27 cellular contexts compared by ENCODE assay signal in the genomic region with DNA sequence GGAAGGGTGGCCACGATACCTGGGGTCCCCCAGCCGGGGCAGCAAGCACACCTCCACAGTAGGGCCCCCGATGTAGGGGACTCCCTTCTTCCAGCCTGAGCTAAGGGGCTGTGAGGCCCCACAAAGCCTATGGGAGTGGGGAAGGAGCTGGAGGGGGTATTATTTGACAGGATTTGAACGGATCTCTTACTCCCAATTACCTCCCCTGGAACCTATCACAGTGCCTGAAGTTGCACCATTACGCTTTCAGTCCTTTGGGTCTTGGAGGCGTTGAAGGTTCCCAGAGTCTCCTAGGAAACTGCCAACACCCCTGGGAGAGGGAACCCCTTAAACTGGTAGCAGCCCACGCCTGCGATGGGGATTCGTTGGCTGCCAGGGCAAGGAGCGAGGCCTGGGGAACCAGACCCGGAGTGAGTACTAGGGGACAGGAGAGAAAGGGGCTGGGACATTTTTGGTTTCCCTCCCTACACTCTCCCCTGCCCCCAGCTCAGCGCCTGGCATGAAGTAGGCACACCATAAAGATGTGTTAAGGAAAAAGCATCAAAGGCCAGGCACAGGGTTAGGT. TPM values are rescaled to one million over a fixed set of nuclear protein-coding genes. Genes with fewer than 3 reads are reported as not detected.
A peak's percentile ranks its signal among the peaks of the same experiment; 100 is the strongest.
DNase-seq lines count a peak whose midpoint lies in the region; ATAC-seq and TF ChIP-seq lines count a peak whose summit lies in the region.
"Had no signal": no experiment of that assay in that cellular context is flagged by ENCODE, and none has a peak within 500 bp of the region (broad histone marks: within the 10 kb centered on the region; RNA-seq: fewer than 3 reads in every experiment).

No MANE protein-coding gene starts in this region.

- H3K27me3 ChIP-seq in H9 (ENCODE audit: insufficient read depth, low read length), result no peaks in the 10 kb centered on the region
- H3K27me3 ChIP-seq in Panc1 (ENCODE audit: control insufficient read depth, insufficient read depth, low read length), result peaks cover 5% of the 10 kb centered on the region
- H3K27me3 ChIP-seq in trophoblast cell (ENCODE audit: insufficient read depth, low read length), result peaks cover 30% of the 10 kb centered on the region
- H3K27me3 ChIP-seq in testis, result no peaks in the 10 kb centered on the region

- WGBS in H9 (ENCODE audit: extremely low coverage, insufficient read length, low lambda C conversion rate), result no CpG with 5 or more reads among the region's 12 CpGs
- WGBS in trophoblast cell (ENCODE audit: extremely low coverage, insufficient coverage, insufficient read length), result no CpG with 5 or more reads among the region's 12 CpGs
- 22% methylated on average over 9 to 12 of the region's 12 CpGs for WGBS in testis, 2 donors

- H4K91ac ChIP-seq in H9 (ENCODE audit: insufficient read length, low read depth, low read length) (no peak overlapping the region), trophoblast cell (ENCODE audit: low read depth, low read length) (no peak overlapping the region)

- H4K12ac ChIP-seq in trophoblast cell (ENCODE audit: low read depth, low read length), result peak overlapping the region; percentile 48

- H2BK20ac ChIP-seq in H9 (ENCODE audit: low read depth, low read length, poor library complexity, severe bottlenecking), result no peak overlapping the region

- H3K79me2 ChIP-seq in H9 (ENCODE audit: insufficient read depth, low read length), result no peaks in the 10 kb centered on the region
- no peaks in the 10 kb centered on the region for H3K79me2 ChIP-seq in trophoblast cell (ENCODE audit: control insufficient read depth, insufficient read depth, low read length, poor library complexity)

- CTCF ChIA-PET in Panc1 (lab: Charles Lee), result interaction anchor here (0.5 kb wide), 1 partner anchor 8 kb away, joined by 3 read pairs; no protein-coding TSS in a partner anchor

- no peak overlapping the region for H3K14ac ChIP-seq in H9 (ENCODE audit: insufficient read depth, low read length)
- H3K14ac ChIP-seq in trophoblast cell (ENCODE audit: low read length), result no peak overlapping the region

- no peak overlapping the region for H3K9ac ChIP-seq in H9 (ENCODE audit: extremely low read depth, insufficient read length, low read length)
- H3K9ac ChIP-seq in trophoblast cell (ENCODE audit: low read length), result no peak overlapping the region

- TF ChIP-seq CTCF in H9 (conservative IDR thresholded peaks at IDR 0.05), result no peak
- no peak for TF ChIP-seq CTCF in Panc1 (IDR thresholded peaks at IDR 0.05)
- no peak for TF ChIP-seq CTCF in testis (IDR thresholded peaks at IDR 0.05)

- peaks cover 35 to 38% of the 10 kb centered on the region in 2 experiments for H3K4me1 Mint-ChIP-seq in H9

- H2BK15ac ChIP-seq in H9 (ENCODE audit: low read depth, low read length), result no peak overlapping the region

- intact Hi-C loops in Panc1 (cut with micrococcal nuclease; ENCODE audit: unreplicated experiment) (no loop called here), head of caudate nucleus (cut with DNase I) (no loop called here), testis (cut with DNase I; ENCODE audit: low total_unique reads) (no loop called here)

- H3K4me2 ChIP-seq in H9 (ENCODE audit: insufficient read depth, insufficient read length, low read length), result peak overlapping the region; percentile 73
- H3K4me2 ChIP-seq in trophoblast cell (ENCODE audit: low read length), result peak overlapping the region; percentile 57
- H3K4me2 ChIP-seq: smooth muscle cell had no signal

- no peak overlapping the region for H2BK12ac ChIP-seq in H9 (ENCODE audit: insufficient read length, low read depth, low read length)
- H2BK12ac ChIP-seq in trophoblast cell (ENCODE audit: low read length), result no peak overlapping the region

- H3K27ac ChIP-seq in H9 (ENCODE audit: insufficient read length, low read depth, low read length) (no peak overlapping the region), Panc1 (ENCODE audit: low read length) (no peak overlapping the region), trophoblast cell (ENCODE audit: low read depth, low read length) (no peak overlapping the region), testis (no peak overlapping the region)
- H3K27ac ChIP-seq: epithelial cell of prostate had no signal

- no peak overlapping the region for H3K27ac Mint-ChIP-seq in H9
- H3K27ac Mint-ChIP-seq: activated T-cell treated with anti-CD3 and anti-CD28 coated beads, Interleukin-2, amount 50 U/mL, for 72 hours; CD8-positive, alpha-beta memory T cell had no signal

- peaks cover 1 to 3% (median 3%) of the 10 kb centered on the region in 3 experiments; a peak in 5 of 7 replicates for H3K36me3 Mint-ChIP-seq in H9 (ENCODE audit: insufficient read depth in 1 of 3, low read depth in 3 of 3)

- no peaks in the 10 kb centered on the region for H4K20me1 ChIP-seq in H9 (ENCODE audit: control insufficient read depth, insufficient read depth, insufficient read length)

- no peaks in the 10 kb centered on the region for H3K9me3 ChIP-seq in H9 (ENCODE audit: control insufficient read depth, low read depth, low read length)
- H3K9me3 ChIP-seq in Panc1 (ENCODE audit: control insufficient read depth, insufficient read depth, low read depth, low read length), result no peaks in the 10 kb centered on the region
- no peaks in the 10 kb centered on the region for H3K9me3 ChIP-seq in trophoblast cell (ENCODE audit: insufficient read depth, low read depth, low read length)
- H3K9me3 ChIP-seq in testis, result no peaks in the 10 kb centered on the region

- ATAC-seq in Panc1 (peak; percentile 38; the same call in 1 of the 2 replicates), GM21717 (IDR thresholded peaks at IDR 0.05; ENCODE audit: unreplicated experiment) (no peak)
- ATAC-seq: activated T-cell treated with anti-CD3 and anti-CD28 coated beads, Interleukin-2, amount 50 U/mL, for 72 hours had no signal

- peak overlapping the region; percentile 62 to 79 for H3K4me3 Mint-ChIP-seq in H9
- H3K4me3 Mint-ChIP-seq: CD8-positive, alpha-beta memory T cell had no signal

- no peak overlapping the region for H4K8ac ChIP-seq in H9 (replicated peaks; ENCODE audit: insufficient read length, low read depth, low read length)
- H4K8ac ChIP-seq in trophoblast cell (ENCODE audit: low read depth, low read length), result no peak overlapping the region

- no peak overlapping the region for H4K5ac ChIP-seq in H9 (ENCODE audit: insufficient read length, low read depth, low read length)

- H3K56ac ChIP-seq in H9 (ENCODE audit: insufficient read length, low read depth, low read length), result no peak overlapping the region

- POLR2A ChIA-PET in Panc1 (lab: Charles Lee), result no interaction called here

- H3K18ac ChIP-seq in H9 (ENCODE audit: insufficient read length, low read depth, low read length), result no peak overlapping the region
- no peak overlapping the region for H3K18ac ChIP-seq in trophoblast cell (ENCODE audit: low read length)

- no peak overlapping the region for H2AK5ac ChIP-seq in H9 (ENCODE audit: insufficient read length, low read length)
- H2AK5ac ChIP-seq in trophoblast cell (ENCODE audit: low read length), result no peak overlapping the region

- H3K4me1 ChIP-seq in H9 (ENCODE audit: insufficient read depth, low read length) (peaks cover 7% of the 10 kb centered on the region; the same call in 1 of the 2 replicates), Panc1 (ENCODE audit: control insufficient read depth, insufficient read depth, low read length) (no peaks in the 10 kb centered on the region), trophoblast cell (ENCODE audit: control insufficient read depth in 1 of 2, insufficient read depth in 2 of 2, low read length in 2 of 2) (peaks cover 5 to 10% of the 10 kb centered on the region in 2 experiments), testis (no peaks in the 10 kb centered on the region)

- H2AFZ ChIP-seq in H9 (ENCODE audit: low read length) (no peak overlapping the region), trophoblast cell (ENCODE audit: insufficient read depth, low read length, poor library complexity) (no peak overlapping the region)

- in situ Hi-C loops in Panc1 (cut with HindIII; ENCODE audit: low pct_unique_long_range_greater_than_20kb, low sequenced_read_pairs), result no loop called here

- no peak for TF ChIP-seq POLR2A in testis (IDR thresholded peaks at IDR 0.05)

- H3K27me3 Mint-ChIP-seq in H9 (ENCODE audit: low read depth), result peaks cover 31% of the 10 kb centered on the region

- H2BK120ac ChIP-seq in H9 (ENCODE audit: low read depth, low read length, poor library complexity, severe bottlenecking), result no peak overlapping the region
- no peak overlapping the region for H2BK120ac ChIP-seq in trophoblast cell (ENCODE audit: insufficient read depth, low read length, poor library complexity)

- H3K79me1 ChIP-seq in H9 (ENCODE audit: insufficient read depth, low read depth, low read length, poor library complexity, severe bottlenecking) (no peaks in the 10 kb centered on the region), trophoblast cell (ENCODE audit: low read length) (no peaks in the 10 kb centered on the region)

- peak; percentile 50 for DNase-seq in H9
- DNase-seq in Panc1 (ENCODE audit: low read depth, low spot score), result no peak
- peak in 23 of 42 donors; percentile 4 to 50 (median 22) for DNase-seq in head of caudate nucleus
- DNase-seq in trophoblast cell, result no peak
- DNase-seq in testis, result no peak
- DNase-seq in activated gamma-delta T cell (lab: John Stamatoyannopoulos, UW), result no peak
- DNase-seq: activated CD4-positive, alpha-beta T cell treated with anti-CD3 and anti-CD28 coated beads for 48 hours; activated naive CD4-positive, alpha-beta T cell treated with anti-CD3 and anti-CD28 coated beads, Interleukin-2, amount 50 U/mL, for 16 hours; activated T-cell treated with anti-CD3 and anti-CD28 coated beads, Interleukin-2, amount 50 U/mL, for 72 hours; AML-193; aorta; CD8-positive, alpha-beta memory T cell; dermis blood vessel endothelial cell; DMS53; hippocampal formation; kidney glomerular epithelial cell; MM.1S; NCI-H1436 treated with DMSO at 0.1 percent for 48 hours; SIG-M5; stimulated activated CD4-positive, alpha-beta T cell treated with anti-CD3 and anti-CD28 coated beads, Interleukin-4, amount 100 ng/mL, for 24 hours; stimulated activated naive CD4-positive, alpha-beta T cell treated with Interleukin-2 at 50 U/mL for 16 hours; T-helper 1 cell had no signal

- peak overlapping the region in 1 of 2 experiments; percentile 11; a peak in 1 of 4 replicates for H3K4me3 ChIP-seq in Panc1 (ENCODE audit: low read depth in 2 of 2, low read length in 2 of 2)
- no peak overlapping the region for H3K4me3 ChIP-seq in trophoblast cell (ENCODE audit: low read depth, low read length)
- H3K4me3 ChIP-seq in testis, result peak overlapping the region in 1 of 2 donors; percentile 29
- H3K4me3 ChIP-seq: lung, smooth muscle cell had no signal

- no TSS peak for BruUV-seq in Panc1 (replicated peaks; lab: Mats Ljungman, UMichigan)

- H2BK5ac ChIP-seq in H9 (ENCODE audit: insufficient read length, low read length) (no peak overlapping the region), trophoblast cell (ENCODE audit: low read depth, low read length, poor library complexity) (no peak overlapping the region)

- no peak overlapping the region for H3K4ac ChIP-seq in H9 (ENCODE audit: low read depth, low read length)
- no peak overlapping the region for H3K4ac ChIP-seq in trophoblast cell (ENCODE audit: low read depth, low read length)

- H3K23ac ChIP-seq in H9 (ENCODE audit: insufficient read length, low read depth, low read length) (no peak overlapping the region), trophoblast cell (ENCODE audit: low read length) (no peak overlapping the region)

- no peak overlapping the region for H3T11ph ChIP-seq in H9 (ENCODE audit: low read length)

- H3K23me2 ChIP-seq in H9 (ENCODE audit: insufficient read length, low read depth, low read length, poor library complexity, severe bottlenecking), result peaks cover 14% of the 10 kb centered on the region

- H3K36me3 ChIP-seq in Panc1 (ENCODE audit: control insufficient read depth, insufficient read depth, low read length) (no peaks in the 10 kb centered on the region), trophoblast cell (ENCODE audit: control insufficient read depth in 1 of 2, insufficient read depth in 2 of 2, low read length in 2 of 2) (no peaks in the 10 kb centered on the region), testis (ENCODE audit: low read depth, missing control alignments) (no peaks in the 10 kb centered on the region)

- peaks cover 3 to 8% of the 10 kb centered on the region in 2 experiments for H3K9me3 Mint-ChIP-seq in H9

RNA-seq across cellular contexts. Expression of a gene that starts 0.4 kb away (rescaled TPM):
- total RNA-seq in H9 (2021), result 16.3 and 19.2 TPM in 2 replicates
- not detected for total RNA-seq in Panc1 (2021; ENCODE audit: unreplicated experiment)
- polyA plus RNA-seq in Panc1 (2012; ENCODE audit: insufficient read length), result not detected
- 0.01 TPM in 2 replicates for polyA plus RNA-seq in trophoblast cell (2013)
- 1 to 10 TPM; 1.3 to 2.3 TPM for total RNA-seq in testis
- 1.3 TPM for polyA plus RNA-seq in testis (ENCODE audit: insufficient read depth, low read depth, low replicate concordance)
- total RNA-seq: activated T-cell treated with anti-CD3 and anti-CD28 coated beads, Interleukin-2, amount 50 U/mL, for 72 hours; aorta; CD8-positive, alpha-beta memory T cell; dermis blood vessel endothelial cell; fibroblast of villous mesenchyme; smooth muscle cell had no signal

Comparison
In these comparisons a context has a peak if more than half of its experiments do, and no peak if none do; other contexts are left out.
1. DNase-seq: peak in H9 (single experiment) and head of caudate nucleus (23 of 42); none in Panc1 (single experiment), trophoblast cell (0 of 2), testis (single experiment) and activated gamma-delta T cell (single experiment).